In genomic region chr1:115312752-115313151, GRCh38 we compare ENCODE assay signal across 26 cellular contexts. TPM values are rescaled to one million over a fixed set of nuclear protein-coding genes. Genes with fewer than 3 reads are reported as not detected.
DNase-seq lines count a peak whose midpoint lies in the region; ATAC-seq, FAIRE-seq and TF ChIP-seq lines count a peak whose summit lies in the region.
"Had no signal": no experiment of that assay in that cellular context is flagged by ENCODE, and none has a peak within 500 bp of the region (broad histone marks: within the 10 kb centered on the region; RNA-seq: fewer than 3 reads in every experiment).

No MANE protein-coding gene starts in this region.

- intact Hi-C loops in transverse colon (cut with DNase I; ENCODE audit: low total_unique reads): no loop called here

- H3K27me3 ChIP-seq in thoracic aorta (replicated peaks; ENCODE audit: insufficient read depth) (no peaks in the 10 kb centered on the region), transverse colon (no peaks in the 10 kb centered on the region)
- H3K27me3 ChIP-seq: SJSA1 had no signal

- no peaks in the 10 kb centered on the region for H3K36me3 ChIP-seq in thoracic aorta
- H3K36me3 ChIP-seq in transverse colon: no peaks in the 10 kb centered on the region
- H3K36me3 ChIP-seq: SJSA1 had no signal

- H3K9me3 ChIP-seq in thoracic aorta (no peaks in the 10 kb centered on the region), transverse colon (no peaks in the 10 kb centered on the region)
- H3K9me3 ChIP-seq: A549, Caco-2, SJSA1 had no signal

- no peak overlapping the region for H3K4me3 Mint-ChIP-seq in chondrocyte (ENCODE audit: unreplicated experiment)
- H3K4me3 Mint-ChIP-seq: CD8-positive, alpha-beta T cell had no signal

- in situ Hi-C loops in transverse colon (cut with MboI; ENCODE audit: low pct_ligation_motif_present in 1 of 4, low pct_unique_long_range_greater_than_20kb in 1 of 4, low sequenced_read_pairs in 3 of 4): no loop called here

- FAIRE-seq in RCC 7860 (lab: Jason Lieb, UNC): peak; percentile 72
- FAIRE-seq: A549, GM12892, GM19239, HepG2 had no signal

- peaks cover 4% of the 10 kb centered on the region for H3K36me3 Mint-ChIP-seq in chondrocyte (ENCODE audit: low read depth)
- H3K36me3 Mint-ChIP-seq: CD8-positive, alpha-beta T cell had no signal

- H3K4me1 ChIP-seq in thoracic aorta (ENCODE audit: control insufficient read depth in 1 of 2, low read depth in 2 of 2) (peaks cover 20 to 38% of the 10 kb centered on the region in 2 donors), transverse colon (no peaks in the 10 kb centered on the region)
- H3K4me1 ChIP-seq: Caco-2 had no signal

- no peak for TF ChIP-seq POLR2A in transverse colon (IDR thresholded peaks at IDR 0.05)

- no peaks in the 10 kb centered on the region for H3K27me3 Mint-ChIP-seq in chondrocyte (ENCODE audit: low read depth)

- peak overlapping the region; percentile 78 to 80 for H3K27ac ChIP-seq in thoracic aorta
- no peak overlapping the region for H3K27ac ChIP-seq in transverse colon
- H3K27ac ChIP-seq: A549, PC-9, SJSA1 had no signal

- H3K4me3 ChIP-seq in thoracic aorta (no peak overlapping the region), transverse colon (no peak overlapping the region)
- H3K4me3 ChIP-seq: A549, PC-9, SJSA1 had no signal

- DNase-seq in EH (ENCODE audit: low read depth): peak; percentile 35
- DNase-seq in RCC 7860 (ENCODE audit: low spot score): no peak
- DNase-seq in chondrocyte (ENCODE audit: low spot score): no peak
- no peak for DNase-seq in thoracic aorta (ENCODE audit: low spot score)
- no peak for DNase-seq in transverse colon
- DNase-seq in A172 (ENCODE audit: low spot score): no peak
- DNase-seq in activated gamma-delta T cell treated with Interleukin-2 at 50 U/mL for 16 hours: no peak
- DNase-seq: C1 segment of cervical spinal cord; Caco-2; CD8-positive, alpha-beta T cell; Kasumi-1; MV-4-11; NCI-H1105; NCI-H1436 treated with DMSO at 0.1 percent for 48 hours; NCI-H187 treated with DMSO at 0.1 percent for 48 hours; NCI-H774; PC-9; Right ventricle myocardium superior; RPMI8226 had no signal

- peaks cover 4% of the 10 kb centered on the region for H3K9me3 Mint-ChIP-seq in chondrocyte (ENCODE audit: low read depth)
- H3K9me3 Mint-ChIP-seq: CD8-positive, alpha-beta T cell had no signal

- H3K4me1 Mint-ChIP-seq in chondrocyte (ENCODE audit: low read depth): peaks cover 70% of the 10 kb centered on the region

- TF ChIP-seq EP300 in transverse colon (IDR thresholded peaks at IDR 0.05; ENCODE audit: low read depth): no peak

- H3K27ac Mint-ChIP-seq in chondrocyte (ENCODE audit: unreplicated experiment): peak overlapping the region; percentile 23
- H3K27ac Mint-ChIP-seq: CD8-positive, alpha-beta T cell had no signal

- TF ChIP-seq CTCF in chondrocyte (IDR thresholded peaks at IDR 0.05) (no peak), thoracic aorta (IDR thresholded peaks at IDR 0.05) (no peak), transverse colon (IDR thresholded peaks at IDR 0.05) (no peak)

- ATAC-seq in thoracic aorta (ENCODE audit: insufficient number of reproducible peaks, low FRiP score, low read depth): no peak
- ATAC-seq: A549; CD8-positive, alpha-beta T cell; HCT116; HepG2 had no signal

RNA-seq across cellular contexts. Expression of gene NGF, which starts 25.3 kb away (rescaled TPM):
- total RNA-seq in chondrocyte (33.9 to 41.7 TPM (median 41.4 TPM) in 3 replicates), thoracic aorta (10 to 100 TPM; 21.8 to 25.7 TPM), transverse colon (1 to 10 TPM in 1 of 4 donors, not detected in 3; 4.5 TPM)
- total RNA-seq in A172 (2014; rRNA removed; shearing (Covaris generic)): 1.7 and 2.8 TPM in 2 replicates
- total RNA-seq: Caco-2; CD8-positive, alpha-beta T cell; H4; HepG2 had no signal

Comparison
In these comparisons a context has a peak if more than half of its experiments do, and no peak if none do; other contexts are left out.
1. H3K27ac ChIP-seq: peak in thoracic aorta (2 of 2); none in transverse colon (0 of 4).